Comparison of ENCODE assay signal across 2 cellular contexts in genomic region chr1:21667348-21668231, GRCh38.
TF ChIP-seq lines count a peak whose summit lies in the region.

No MANE protein-coding gene starts in this region.

TF ChIP-seq in IMR-90, 13 proteins besides CTCF, POLR2A, EP300 and RAD21:
- no peak for TF ChIP-seq MAZ (IDR thresholded peaks at IDR 0.05; ENCODE audit: borderline replicate concordance, low read depth, low read length)
- no peak for TF ChIP-seq CHD1 (IDR thresholded peaks at IDR 0.05; ENCODE audit: low read depth, low read length)
- no peak for TF ChIP-seq SMC3 (IDR thresholded peaks at IDR 0.05; ENCODE audit: low read depth, low read length)
- no peak for TF ChIP-seq USF2 (IDR thresholded peaks at IDR 0.05; ENCODE audit: low read depth, low read length)
- TF ChIP-seq FOS (IDR thresholded peaks at IDR 0.05; ENCODE audit: low read depth, low read length) = no peak
- no peak for TF ChIP-seq CEBPB (IDR thresholded peaks at IDR 0.05; ENCODE audit: low read depth, low read length)
- no peak for TF ChIP-seq BHLHE40 (IDR thresholded peaks at IDR 0.05; ENCODE audit: low read depth, low read length)
- no peak for TF ChIP-seq MXI1 (IDR thresholded peaks at IDR 0.05; ENCODE audit: borderline replicate concordance, low read depth, low read length)
- TF ChIP-seq ELK1 (IDR thresholded peaks at IDR 0.05; ENCODE audit: borderline replicate concordance, low read depth, low read length) = no peak
- TF ChIP-seq RFX5 (IDR thresholded peaks at IDR 0.05; ENCODE audit: low read depth, low read length) = no peak
- no peak for TF ChIP-seq MAFK (IDR thresholded peaks at IDR 0.05; ENCODE audit: low read depth, low read length)
- TF ChIP-seq NFE2L2 (IDR thresholded peaks at IDR 0.05; ENCODE audit: low read depth, low read length) = no peak
- no peak for TF ChIP-seq RCOR1 (IDR thresholded peaks at IDR 0.05; ENCODE audit: insufficient replicate concordance, low read length)

TF ChIP-seq in H1, 55 proteins besides CTCF, POLR2A, EP300 and RAD21:
- TF ChIP-seq E2F6 (IDR thresholded peaks at IDR 0.05) = no peak
- no peak for TF ChIP-seq SIRT6 (IDR thresholded peaks at IDR 0.05; ENCODE audit: low read length)
- TF ChIP-seq ZNF274 (IDR thresholded peaks at IDR 0.05; ENCODE audit: borderline replicate concordance, extremely low read depth, low read length) = no peak
- no peak for TF ChIP-seq NANOG (IDR thresholded peaks at IDR 0.05; ENCODE audit: insufficient read depth, low read depth, low read length, poor library complexity, severe bottlenecking)
- no peak for TF ChIP-seq ATF3 (IDR thresholded peaks at IDR 0.05; ENCODE audit: insufficient read depth, low read depth, low read length)
- no peak for TF ChIP-seq JUN (IDR thresholded peaks at IDR 0.05; ENCODE audit: low read depth, low read length)
- no peak for TF ChIP-seq SP4 (IDR thresholded peaks at IDR 0.05; ENCODE audit: low read length)
- no peak for TF ChIP-seq TEAD4 (IDR thresholded peaks at IDR 0.05; ENCODE audit: low read depth, low read length)
- TF ChIP-seq MAX (IDR thresholded peaks at IDR 0.05) = no peak
- TF ChIP-seq SRF (IDR thresholded peaks at IDR 0.05; ENCODE audit: low read depth, low read length) = no peak
- TF ChIP-seq MAFK (IDR thresholded peaks at IDR 0.05; ENCODE audit: low read depth, low read length) = no peak
- no peak for TF ChIP-seq CTBP2 (IDR thresholded peaks at IDR 0.05; ENCODE audit: borderline replicate concordance, insufficient read depth, insufficient read length, low read length)
- TF ChIP-seq SP1 (IDR thresholded peaks at IDR 0.05; ENCODE audit: low read depth, low read length) = no peak
- no peak for TF ChIP-seq TCF12 (IDR thresholded peaks at IDR 0.05; ENCODE audit: low read depth, low read length)
- no peak for TF ChIP-seq SUZ12 (IDR thresholded peaks at IDR 0.05; ENCODE audit: low read length)
- TF ChIP-seq NRF1 (IDR thresholded peaks at IDR 0.05; ENCODE audit: low read depth, low read length) = no peak
